In the genomic region with DNA sequence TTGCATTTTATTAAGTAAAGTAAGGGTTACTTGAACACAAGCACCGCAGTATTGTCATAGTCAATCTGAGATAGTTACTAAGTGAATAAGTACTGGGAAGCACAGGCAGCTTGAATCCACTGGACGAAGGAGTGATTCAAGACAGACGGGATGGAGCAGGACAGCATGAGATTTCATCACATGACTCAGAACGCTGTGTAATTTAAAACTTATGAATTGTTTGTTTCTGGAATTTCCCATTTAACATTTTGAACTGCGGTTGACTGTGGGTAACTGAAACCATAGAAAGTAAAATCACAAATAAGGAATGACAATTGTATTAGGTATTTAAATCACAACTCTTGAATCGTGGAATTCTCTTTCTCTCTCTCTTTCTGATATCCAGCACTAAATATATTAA, we compare ENCODE assay signal across 1 cellular context.
TF ChIP-seq lines count a peak whose summit lies in the region.

No MANE protein-coding gene starts in this region.

TF ChIP-seq in HepG2, 621 proteins besides CTCF, POLR2A, EP300 and RAD21 (continued from another document):
- TF ChIP-seq, protein P1, sequence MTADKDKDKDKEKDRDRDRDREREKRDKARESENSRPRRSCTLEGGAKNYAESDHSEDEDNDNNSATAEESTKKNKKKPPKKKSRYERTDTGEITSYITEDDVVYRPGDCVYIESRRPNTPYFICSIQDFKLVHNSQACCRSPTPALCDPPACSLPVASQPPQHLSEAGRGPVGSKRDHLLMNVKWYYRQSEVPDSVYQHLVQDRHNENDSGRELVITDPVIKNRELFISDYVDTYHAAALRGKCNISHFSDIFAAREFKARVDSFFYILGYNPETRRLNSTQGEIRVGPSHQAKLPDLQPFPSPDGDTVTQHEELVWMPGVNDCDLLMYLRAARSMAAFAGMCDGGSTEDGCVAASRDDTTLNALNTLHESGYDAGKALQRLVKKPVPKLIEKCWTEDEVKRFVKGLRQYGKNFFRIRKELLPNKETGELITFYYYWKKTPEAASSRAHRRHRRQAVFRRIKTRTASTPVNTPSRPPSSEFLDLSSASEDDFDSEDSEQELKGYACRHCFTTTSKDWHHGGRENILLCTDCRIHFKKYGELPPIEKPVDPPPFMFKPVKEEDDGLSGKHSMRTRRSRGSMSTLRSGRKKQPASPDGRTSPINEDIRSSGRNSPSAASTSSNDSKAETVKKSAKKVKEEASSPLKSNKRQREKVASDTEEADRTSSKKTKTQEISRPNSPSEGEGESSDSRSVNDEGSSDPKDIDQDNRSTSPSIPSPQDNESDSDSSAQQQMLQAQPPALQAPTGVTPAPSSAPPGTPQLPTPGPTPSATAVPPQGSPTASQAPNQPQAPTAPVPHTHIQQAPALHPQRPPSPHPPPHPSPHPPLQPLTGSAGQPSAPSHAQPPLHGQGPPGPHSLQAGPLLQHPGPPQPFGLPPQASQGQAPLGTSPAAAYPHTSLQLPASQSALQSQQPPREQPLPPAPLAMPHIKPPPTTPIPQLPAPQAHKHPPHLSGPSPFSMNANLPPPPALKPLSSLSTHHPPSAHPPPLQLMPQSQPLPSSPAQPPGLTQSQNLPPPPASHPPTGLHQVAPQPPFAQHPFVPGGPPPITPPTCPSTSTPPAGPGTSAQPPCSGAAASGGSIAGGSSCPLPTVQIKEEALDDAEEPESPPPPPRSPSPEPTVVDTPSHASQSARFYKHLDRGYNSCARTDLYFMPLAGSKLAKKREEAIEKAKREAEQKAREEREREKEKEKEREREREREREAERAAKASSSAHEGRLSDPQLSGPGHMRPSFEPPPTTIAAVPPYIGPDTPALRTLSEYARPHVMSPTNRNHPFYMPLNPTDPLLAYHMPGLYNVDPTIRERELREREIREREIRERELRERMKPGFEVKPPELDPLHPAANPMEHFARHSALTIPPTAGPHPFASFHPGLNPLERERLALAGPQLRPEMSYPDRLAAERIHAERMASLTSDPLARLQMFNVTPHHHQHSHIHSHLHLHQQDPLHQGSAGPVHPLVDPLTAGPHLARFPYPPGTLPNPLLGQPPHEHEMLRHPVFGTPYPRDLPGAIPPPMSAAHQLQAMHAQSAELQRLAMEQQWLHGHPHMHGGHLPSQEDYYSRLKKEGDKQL (CRISPR knock-in tag; IDR thresholded peaks at IDR 0.05; ENCODE audit: low read depth): no peak
- no peak for TF ChIP-seq ZNF777 (CRISPR knock-in tag; IDR thresholded peaks at IDR 0.05)
- TF ChIP-seq MLLT10 (CRISPR knock-in tag; IDR thresholded peaks at IDR 0.05): no peak
- no peak for TF ChIP-seq ZNF460 (CRISPR knock-in tag; IDR thresholded peaks at IDR 0.05; ENCODE audit: borderline replicate concordance)
- no peak for TF ChIP-seq ZNF205 (CRISPR knock-in tag; IDR thresholded peaks at IDR 0.05)
- no peak for TF ChIP-seq PCBP2 (optimal IDR thresholded peaks at IDR 0.05; ENCODE audit: low read depth, low read length, poor library complexity, severe bottlenecking)
- no peak for TF ChIP-seq ZNF878 (CRISPR knock-in tag; IDR thresholded peaks at IDR 0.05)
TF ChIP-seq in HepG2: peak in this region for 0.
